8 cellular contexts compared by ENCODE assay signal in the genomic region with DNA sequence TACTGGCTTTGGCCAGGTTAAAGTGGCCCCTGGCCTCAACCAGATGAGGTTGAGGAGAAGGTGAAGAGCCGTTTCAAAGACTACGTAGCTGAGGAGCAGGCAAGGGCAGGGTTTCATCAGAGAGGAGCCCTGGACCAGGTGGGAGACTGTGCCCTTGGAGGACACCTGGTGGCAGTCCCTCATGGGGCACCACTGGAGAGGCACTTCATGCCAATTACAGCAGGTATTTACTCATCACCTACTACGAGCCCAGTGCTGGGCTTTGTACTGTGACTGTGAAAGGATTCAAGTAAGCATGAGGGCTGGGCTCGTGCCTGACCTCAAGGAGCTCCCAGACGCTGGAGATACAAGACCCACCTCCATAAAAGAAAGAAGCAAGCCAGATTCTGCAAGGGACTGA. TPM values are rescaled to one million over a fixed set of nuclear protein-coding genes. Genes with fewer than 3 reads are reported as not detected.
DNase-seq lines count a peak whose midpoint lies in the region; ATAC-seq and TF ChIP-seq lines count a peak whose summit lies in the region.

No MANE protein-coding gene starts in this region.

- H3K9me3 ChIP-seq in A673 (ENCODE audit: low read depth, low read length, poor library complexity, severe bottlenecking) (no peaks in the 10 kb centered on the region), hepatocyte (ENCODE audit: low read depth) (no peaks in the 10 kb centered on the region)

- TF ChIP-seq CTCF in A673 (conservative IDR thresholded peaks at IDR 0.05; ENCODE audit: low read depth, low read length) (no peak), hepatocyte (IDR thresholded peaks at IDR 0.05; ENCODE audit: poor library complexity) (no peak)

- POLR2A ChIA-PET in activated CD4-positive, alpha-beta memory T cell treated with anti-CD3 and anti-CD28 coated beads, Interleukin-2, amount 10 ng/mL, durations not matched to agents 7 days and 5 days (lab: Charles Lee): interaction anchor here (0.9 to 3.4 kb wide), 2 partner anchors 11 to 69 kb away, joined by 3 to 15 read pairs; no protein-coding TSS in a partner anchor
- POLR2A ChIA-PET in A673 (lab: Charles Lee; ENCODE audit: low non-redundant PET): no interaction called here

- no peaks in the 10 kb centered on the region for H3K27me3 Mint-ChIP-seq in activated CD4-positive, alpha-beta memory T cell treated with anti-CD3 and anti-CD28 coated beads, Interleukin-2, amount 10 ng/mL, durations not matched to agents 7 days and 5 days

- H2AFZ ChIP-seq in hepatocyte: no peak overlapping the region

- DNase-seq in stimulated activated CD4-positive, alpha-beta T cell treated with anti-CD3 and anti-CD28 coated beads, Interleukin-15, amount 100 ng/mL, for 1 hour (ENCODE audit: low read depth in 1 of 2, low spot score in 1 of 2): peak; percentile 28 to 41
- DNase-seq in stimulated activated CD4-positive, alpha-beta T cell treated with anti-CD3 and anti-CD28 coated beads, Interleukin-12 subunit alpha, Interleukin-12 subunit beta, amount 100 ng/mL, for 4 hours: no peak
- DNase-seq in activated CD4-positive, alpha-beta memory T cell treated with anti-CD3 and anti-CD28 coated beads, Interleukin-2, amount 10 ng/mL, durations not matched to agents 7 days and 5 days: peak; percentile 67
- DNase-seq in left ventricle myocardium superior: no peak
- no peak for DNase-seq in A673 (ENCODE audit: low spot score)
- DNase-seq in NCI-H526 (lab: John Stamatoyannopoulos, UW): no peak
- DNase-seq in hepatocyte (ENCODE audit: low spot score): no peak

- H3K4me2 ChIP-seq in hepatocyte: no peak overlapping the region

- H3K4me1 Mint-ChIP-seq in activated CD4-positive, alpha-beta memory T cell treated with anti-CD3 and anti-CD28 coated beads, Interleukin-2, amount 10 ng/mL, durations not matched to agents 7 days and 5 days: peaks cover 42% of the 10 kb centered on the region

- H3K9me3 Mint-ChIP-seq in activated CD4-positive, alpha-beta memory T cell treated with anti-CD3 and anti-CD28 coated beads, Interleukin-2, amount 10 ng/mL, durations not matched to agents 7 days and 5 days: no peaks in the 10 kb centered on the region

- H4K20me1 ChIP-seq in hepatocyte (ENCODE audit: insufficient read depth, poor library complexity, severe bottlenecking): peaks cover 4% of the 10 kb centered on the region

- H3K4me3 Mint-ChIP-seq in activated CD4-positive, alpha-beta memory T cell treated with anti-CD3 and anti-CD28 coated beads, Interleukin-2, amount 10 ng/mL, durations not matched to agents 7 days and 5 days: no peak overlapping the region

- CTCF ChIA-PET in activated CD4-positive, alpha-beta memory T cell treated with anti-CD3 and anti-CD28 coated beads, Interleukin-2, amount 10 ng/mL, durations not matched to agents 7 days and 5 days (lab: Charles Lee): interaction anchor here (0.8 to 2.2 kb wide), 13 partner anchors 12 to 325 kb away, joined by 3 to 27 read pairs (median 4); no protein-coding TSS in a partner anchor
- CTCF ChIA-PET in A673 (lab: Charles Lee): no interaction called here

- 93% methylated on average over 5 of the region's 5 CpGs for WGBS in hepatocyte (ENCODE audit: low lambda C conversion rate, missing lambda C conversion rate)

- peaks cover 8% of the 10 kb centered on the region for H3K79me2 ChIP-seq in hepatocyte

- intact Hi-C loops in left ventricle myocardium superior (cut with micrococcal nuclease): no loop called here
- intact Hi-C loops in A673 (cut with micrococcal nuclease; ENCODE audit: unreplicated experiment): no loop called here

- ATAC-seq in left ventricle myocardium superior (peak; percentile 25), GM19395 (IDR thresholded peaks at IDR 0.05; ENCODE audit: unreplicated experiment) (no peak)

- H3K27ac ChIP-seq in A673 (ENCODE audit: low read depth, low read length, poor library complexity, severe bottlenecking) (no peak overlapping the region), hepatocyte (no peak overlapping the region)

- H3K27me3 ChIP-seq in A673 (replicated peaks; ENCODE audit: insufficient read depth, low read depth, low read length, poor library complexity) (no peaks in the 10 kb centered on the region), hepatocyte (no peaks in the 10 kb centered on the region)

- no peaks in the 10 kb centered on the region for H3K36me3 ChIP-seq in A673 (ENCODE audit: insufficient read depth, low read length, poor library complexity, severe bottlenecking)
- no peaks in the 10 kb centered on the region for H3K36me3 ChIP-seq in hepatocyte (replicated peaks; ENCODE audit: insufficient read depth, low read depth)

- BruUV-seq in A673 (replicated peaks; lab: Mats Ljungman, UMichigan): no TSS peak

- H3K4me1 ChIP-seq in A673 (ENCODE audit: insufficient read depth, low read length, poor library complexity, severe bottlenecking): peaks cover 11% of the 10 kb centered on the region
- H3K4me1 ChIP-seq in hepatocyte (ENCODE audit: insufficient read depth): peaks cover 12% of the 10 kb centered on the region

- H3K27ac Mint-ChIP-seq in activated CD4-positive, alpha-beta memory T cell treated with anti-CD3 and anti-CD28 coated beads, Interleukin-2, amount 10 ng/mL, durations not matched to agents 7 days and 5 days: no peak overlapping the region

- no peaks in the 10 kb centered on the region for H3K9me2 ChIP-seq in hepatocyte (replicated peaks; ENCODE audit: insufficient read depth)

- H3K4me3 ChIP-seq in A673 (ENCODE audit: low read depth, low read length, poor library complexity, severe bottlenecking) (no peak overlapping the region), hepatocyte (no peak overlapping the region)

- no peaks in the 10 kb centered on the region for H3K36me3 Mint-ChIP-seq in activated CD4-positive, alpha-beta memory T cell treated with anti-CD3 and anti-CD28 coated beads, Interleukin-2, amount 10 ng/mL, durations not matched to agents 7 days and 5 days (ENCODE audit: low read depth)

RNA-seq across cellular contexts. Expression of a gene that starts 37.6 kb away (rescaled TPM):
- 10 to 100 TPM; 30.0 to 31.0 TPM for total RNA-seq in activated CD4-positive, alpha-beta memory T cell treated with anti-CD3 and anti-CD28 coated beads, Interleukin-2, amount 10 ng/mL, durations not matched to agents 7 days and 5 days
- total RNA-seq in left ventricle myocardium superior: 13.8 TPM
- 11.4 and 12.0 TPM in 2 replicates for total RNA-seq in A673 (2021)
- 66.2 and 71.1 TPM in 2 replicates for total RNA-seq in hepatocyte
- 61.5 and 65.4 TPM in 2 replicates for polyA plus RNA-seq in hepatocyte

Comparison
In these comparisons a context has a peak if more than half of its experiments do, and no peak if none do; other contexts are left out.
1. DNase-seq: peak in stimulated activated CD4-positive, alpha-beta T cell treated with anti-CD3 and anti-CD28 coated beads, Interleukin-15, amount 100 ng/mL, for 1 hour (2 of 2) and activated CD4-positive, alpha-beta memory T cell treated with anti-CD3 and anti-CD28 coated beads, Interleukin-2, amount 10 ng/mL, durations not matched to agents 7 days and 5 days (single experiment); none in stimulated activated CD4-positive, alpha-beta T cell treated with anti-CD3 and anti-CD28 coated beads, Interleukin-12 subunit alpha, Interleukin-12 subunit beta, amount 100 ng/mL, for 4 hours (single experiment), left ventricle myocardium superior (single experiment), A673 (single experiment), NCI-H526 (0 of 2) and hepatocyte (single experiment).